5 cellular contexts compared by ENCODE assay signal in the genomic region with DNA sequence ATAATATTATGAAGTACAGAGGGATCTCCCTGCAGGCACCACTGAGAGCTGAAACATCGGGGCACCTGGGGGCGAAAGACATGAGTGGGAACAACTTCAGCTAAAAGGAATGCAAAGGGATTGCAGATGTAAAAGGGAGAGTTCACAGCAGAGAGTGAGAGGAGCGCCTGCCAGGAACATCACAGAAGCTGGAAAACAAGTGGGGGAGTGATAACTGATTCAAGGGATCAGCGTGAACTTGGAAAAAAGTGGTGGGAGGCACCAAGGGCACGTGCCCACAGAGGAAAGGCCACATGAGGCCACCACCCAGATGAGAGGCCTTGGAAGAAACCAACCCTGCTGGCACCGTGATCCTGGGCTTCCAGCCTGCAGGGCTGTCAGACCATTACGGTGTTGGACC. TPM values are rescaled to one million over a fixed set of nuclear protein-coding genes. Genes with fewer than 3 reads are reported as not detected.
"Had no signal": no experiment of that assay in that cellular context is flagged by ENCODE, and none has a peak within 500 bp of the region (broad histone marks: within the 10 kb centered on the region; RNA-seq: fewer than 3 reads in every experiment).

No MANE protein-coding gene starts in this region.

RNA-seq across cellular contexts. Expression of a gene that starts 15.0 kb away (rescaled TPM):
- polyA plus RNA-seq: immature natural killer cell had no signal

RNA-seq across cellular contexts. Expression of a gene that starts 31.8 kb away (rescaled TPM):
- total RNA-seq: left lobe of liver, lower lobe of right lung, mesothelial cell of epicardium had no signal
- polyA plus RNA-seq: immature natural killer cell, liver had no signal
